In the genomic region with DNA sequence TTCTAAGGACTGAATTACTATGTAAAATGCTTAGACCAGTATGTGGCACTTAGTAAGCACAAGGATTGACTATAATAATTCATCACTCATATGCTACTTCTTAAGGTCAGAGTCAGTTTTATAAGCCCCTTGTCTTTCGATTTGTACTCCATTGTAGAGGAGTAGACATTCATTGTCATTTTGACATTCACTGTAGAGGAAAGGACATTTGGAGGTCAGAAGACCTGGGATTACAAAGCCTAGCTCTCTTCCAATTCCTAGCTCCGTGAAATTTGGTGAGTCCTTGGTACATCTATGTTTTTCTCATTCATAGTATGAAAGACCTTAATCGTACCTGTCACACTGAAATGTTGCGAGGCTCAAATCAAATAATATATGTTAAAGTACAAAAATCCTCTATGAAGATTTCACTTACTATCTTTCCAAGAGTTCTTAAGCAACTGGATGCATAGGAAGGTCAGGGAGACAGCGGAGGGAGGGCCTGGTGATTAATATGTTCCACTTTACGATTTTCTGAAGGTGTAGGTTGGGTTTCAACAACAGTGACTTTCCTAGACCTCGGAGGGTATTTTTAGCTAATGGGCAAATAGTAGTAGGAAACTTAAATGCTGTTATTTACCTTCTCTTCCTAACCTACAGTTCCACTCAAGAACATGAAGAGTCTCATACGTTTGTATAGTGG, we compare ENCODE assay signal across 8 cellular contexts. TPM values are rescaled to one million over a fixed set of nuclear protein-coding genes. Genes with fewer than 3 reads are reported as not detected.
DNase-seq lines count a peak whose midpoint lies in the region; ATAC-seq and TF ChIP-seq lines count a peak whose summit lies in the region.

No MANE protein-coding gene starts in this region.

- no peak for TF ChIP-seq CTCF in WI38 (IDR thresholded peaks at IDR 0.05; ENCODE audit: low read depth, low read length)

- no peaks in the 10 kb centered on the region for H3K4me1 ChIP-seq in iPS DF 6.9 (ENCODE audit: control insufficient read depth, insufficient read depth, low read length)

- H3K9me3 ChIP-seq in iPS DF 6.9 (ENCODE audit: control insufficient read depth, insufficient read depth, low read length) = no peaks in the 10 kb centered on the region

- H3K9me3 Mint-ChIP-seq in activated CD4-positive, alpha-beta T cell treated with anti-CD3 and anti-CD28 coated beads, Interleukin-2, amount 10 ng/mL, durations not matched to agents 24 days and 14 days = no peaks in the 10 kb centered on the region
- H3K9me3 Mint-ChIP-seq in stimulated activated memory B cell treated with anti-CD40 and anti-IgM and Interleukin-4, amounts not matched to agents 10 μg/mL and 1 μg/mL and 100 μg/mL, for 72 hours = no peaks in the 10 kb centered on the region

- H3K36me3 Mint-ChIP-seq in activated CD4-positive, alpha-beta T cell treated with anti-CD3 and anti-CD28 coated beads, Interleukin-2, amount 10 ng/mL, durations not matched to agents 24 days and 14 days (ENCODE audit: low read depth) = peaks cover 33% of the 10 kb centered on the region
- H3K36me3 Mint-ChIP-seq in stimulated activated memory B cell treated with anti-CD40 and anti-IgM and Interleukin-4, amounts not matched to agents 10 μg/mL and 1 μg/mL and 100 μg/mL, for 72 hours = no peaks in the 10 kb centered on the region

- no peak overlapping the region for H3K27ac ChIP-seq in iPS DF 6.9 (ENCODE audit: low read length)

- WGBS in iPS DF 6.9 (ENCODE audit: insufficient coverage, insufficient read length) = no CpG with 5 or more reads among the region's 8 CpGs

- H3K4me3 ChIP-seq in WI38 (ENCODE audit: low read depth, low read length) (peak overlapping the region; percentile 91), iPS DF 6.9 (ENCODE audit: low read length) (peak overlapping the region; percentile 90; the same call in 1 of the 2 replicates)

- DNase-seq in activated CD4-positive, alpha-beta T cell treated with anti-CD3 and anti-CD28 coated beads, Interleukin-2, amount 10 ng/mL, durations not matched to agents 24 days and 14 days = no peak
- DNase-seq in activated CD4-positive, alpha-beta T cell treated with anti-CD3 and anti-CD28 coated beads, Interleukin-2, amount 50 U/mL, for 4 hours = no peak
- DNase-seq in iPS DF 6.9 (ENCODE audit: low read depth, low spot score) = no peak
- no peak for DNase-seq in NK-92 (lab: John Stamatoyannopoulos, UW; ENCODE audit: unreplicated experiment)
- DNase-seq in DMS114 treated with DMSO at 0.1 percent for 48 hours (lab: John Stamatoyannopoulos, UW; ENCODE audit: unreplicated experiment) = no peak
- DNase-seq in SK-N-DZ (ENCODE audit: low spot score) = no peak

- H3K27ac Mint-ChIP-seq in activated CD4-positive, alpha-beta T cell treated with anti-CD3 and anti-CD28 coated beads, Interleukin-2, amount 10 ng/mL, durations not matched to agents 24 days and 14 days = peak overlapping the region; percentile 97
- H3K27ac Mint-ChIP-seq in stimulated activated memory B cell treated with anti-CD40 and anti-IgM and Interleukin-4, amounts not matched to agents 10 μg/mL and 1 μg/mL and 100 μg/mL, for 72 hours = peak overlapping the region; percentile 90

- H3K27me3 Mint-ChIP-seq in activated CD4-positive, alpha-beta T cell treated with anti-CD3 and anti-CD28 coated beads, Interleukin-2, amount 10 ng/mL, durations not matched to agents 24 days and 14 days = no peaks in the 10 kb centered on the region
- H3K27me3 Mint-ChIP-seq in stimulated activated memory B cell treated with anti-CD40 and anti-IgM and Interleukin-4, amounts not matched to agents 10 μg/mL and 1 μg/mL and 100 μg/mL, for 72 hours = no peaks in the 10 kb centered on the region

- H3K27me3 ChIP-seq in iPS DF 6.9 (ENCODE audit: control insufficient read depth, insufficient read depth, low read length) = no peaks in the 10 kb centered on the region

- ATAC-seq in stimulated activated memory B cell treated with anti-CD40 and anti-IgM and Interleukin-4, amounts not matched to agents 10 μg/mL and 1 μg/mL and 100 μg/mL, for 72 hours = no peak

- no peaks in the 10 kb centered on the region for H3K36me3 ChIP-seq in iPS DF 6.9 (ENCODE audit: control insufficient read depth, insufficient read depth, low read length)

- peak overlapping the region; percentile 97 for H3K4me3 Mint-ChIP-seq in activated CD4-positive, alpha-beta T cell treated with anti-CD3 and anti-CD28 coated beads, Interleukin-2, amount 10 ng/mL, durations not matched to agents 24 days and 14 days
- peak overlapping the region; percentile 95 for H3K4me3 Mint-ChIP-seq in stimulated activated memory B cell treated with anti-CD40 and anti-IgM and Interleukin-4, amounts not matched to agents 10 μg/mL and 1 μg/mL and 100 μg/mL, for 72 hours

- H3K4me1 Mint-ChIP-seq in activated CD4-positive, alpha-beta T cell treated with anti-CD3 and anti-CD28 coated beads, Interleukin-2, amount 10 ng/mL, durations not matched to agents 24 days and 14 days = peaks cover 23% of the 10 kb centered on the region
- peaks cover 39% of the 10 kb centered on the region for H3K4me1 Mint-ChIP-seq in stimulated activated memory B cell treated with anti-CD40 and anti-IgM and Interleukin-4, amounts not matched to agents 10 μg/mL and 1 μg/mL and 100 μg/mL, for 72 hours

- intact Hi-C loops in activated CD4-positive, alpha-beta T cell treated with anti-CD3 and anti-CD28 coated beads, Interleukin-2, amount 10 ng/mL, durations not matched to agents 24 days and 14 days (cut with micrococcal nuclease) = loop anchor here (2.0 kb wide), 1 partner anchor 19 kb away; no protein-coding TSS in a partner anchor

RNA-seq across cellular contexts. Expression of a gene that starts 1.4 kb away (rescaled TPM):
- 32.1 and 33.2 TPM in 2 replicates for total RNA-seq in activated CD4-positive, alpha-beta T cell treated with anti-CD3 and anti-CD28 coated beads, Interleukin-2, amount 10 ng/mL, durations not matched to agents 24 days and 14 days
- 19.1 and 20.0 TPM in 2 replicates for polyA plus RNA-seq in SK-N-DZ (2014; cell fraction: cytosol; rRNA removed)
- 18.1 and 19.7 TPM in 2 replicates for polyA plus RNA-seq in SK-N-DZ (2014; cell fraction: nucleus; rRNA removed)
